ENCODE assay signal across 32 cellular contexts in genomic region chr5:121019734-121020133, GRCh38.
"Had no signal": no experiment of that assay in that cellular context is flagged by ENCODE, and none has a peak within 500 bp of the region (broad histone marks: within the 10 kb centered on the region; RNA-seq: fewer than 3 reads in every experiment).

No MANE protein-coding gene starts in this region.

- H3K27me3 ChIP-seq: adrenal gland, body of pancreas, esophagus squamous epithelium, gastroesophageal sphincter had no signal

- H3K9me3 Mint-ChIP-seq: activated B cell treated with CpG ODN at 0.5 μM for 24 hours; activated CD4-positive, alpha-beta T cell treated with anti-CD3 and anti-CD28 coated beads, Interleukin-2, amount 10 ng/mL, durations not matched to agents 24 days and 14 days; activated naive CD4-positive, alpha-beta T cell treated with anti-CD3 and anti-CD28 coated beads for 36 hours; activated naive CD4-positive, alpha-beta T cell treated with anti-CD3 and anti-CD28 coated beads, Interleukin-2, amount 50 U/mL, for 24 hours; activated T-helper 1 cell treated with anti-CD3 and anti-CD28 coated beads, Interleukin-12 subunit alpha, Interleukin-12 subunit beta, Interleukin-2, Interleukin-4 antibody, amounts not matched to agents 30 ng/mL and 10 ng/mL and 1 ng/mL, durations not matched to agents 14 hours and 24 hours and 36 hours had no signal

- H3K4me3 Mint-ChIP-seq: activated B cell treated with CpG ODN at 0.5 μM for 24 hours; activated CD4-positive, alpha-beta memory T cell treated with anti-CD3 and anti-CD28 coated beads for 36 hours; activated CD4-positive, alpha-beta T cell treated with anti-CD3 and anti-CD28 coated beads for 36 hours; activated CD4-positive, alpha-beta T cell treated with anti-CD3 and anti-CD28 coated beads, Interleukin-2, amount 10 ng/mL, durations not matched to agents 24 days and 14 days; activated CD8-positive, alpha-beta memory T cell treated with anti-CD3 and anti-CD28 coated beads, Interleukin-2, amount 10 ng/mL, durations not matched to agents 7 days and 5 days; activated CD8-positive, alpha-beta T cell treated with anti-CD3 and anti-CD28 coated beads, Interleukin-2, amount 10 ng/mL, durations not matched to agents 7 days and 5 days; activated naive CD4-positive, alpha-beta T cell treated with anti-CD3 and anti-CD28 coated beads for 36 hours; activated naive CD4-positive, alpha-beta T cell treated with anti-CD3 and anti-CD28 coated beads, Interleukin-2, amount 50 U/mL, for 24 hours; activated naive CD8-positive, alpha-beta T cell treated with anti-CD3 and anti-CD28 coated beads for 36 hours; activated naive CD8-positive, alpha-beta T cell treated with anti-CD3 and anti-CD28 coated beads, Interleukin-2, amount 50 U/mL, for 24 hours; activated T-helper 1 cell treated with anti-CD3 and anti-CD28 coated beads, Interleukin-12 subunit alpha, Interleukin-12 subunit beta, Interleukin-2, Interleukin-4 antibody, amounts not matched to agents 30 ng/mL and 10 ng/mL and 1 ng/mL, durations not matched to agents 14 hours and 24 hours and 36 hours; effector memory CD8-positive, alpha-beta T cell had no signal

- H3K36me3 Mint-ChIP-seq: activated CD4-positive, alpha-beta memory T cell treated with anti-CD3 and anti-CD28 coated beads for 36 hours; activated CD8-positive, alpha-beta memory T cell treated with anti-CD3 and anti-CD28 coated beads, Interleukin-2, amount 10 ng/mL, durations not matched to agents 7 days and 5 days; activated naive CD4-positive, alpha-beta T cell treated with anti-CD3 and anti-CD28 coated beads, Interleukin-2, amount 50 U/mL, for 24 hours; activated naive CD8-positive, alpha-beta T cell treated with anti-CD3 and anti-CD28 coated beads for 36 hours had no signal

- H3K27me3 Mint-ChIP-seq: activated B cell treated with CpG ODN at 0.5 μM for 24 hours; activated CD4-positive, alpha-beta memory T cell treated with anti-CD3 and anti-CD28 coated beads for 36 hours; activated CD4-positive, alpha-beta T cell treated with anti-CD3 and anti-CD28 coated beads for 36 hours; activated CD4-positive, alpha-beta T cell treated with anti-CD3 and anti-CD28 coated beads, Interleukin-2, amount 10 ng/mL, durations not matched to agents 24 days and 14 days; activated CD8-positive, alpha-beta memory T cell treated with anti-CD3 and anti-CD28 coated beads, Interleukin-2, amount 10 ng/mL, durations not matched to agents 7 days and 5 days; activated naive CD4-positive, alpha-beta T cell treated with anti-CD3 and anti-CD28 coated beads, Interleukin-2, amount 50 U/mL, for 24 hours; activated naive CD8-positive, alpha-beta T cell treated with anti-CD3 and anti-CD28 coated beads for 36 hours; activated naive CD8-positive, alpha-beta T cell treated with anti-CD3 and anti-CD28 coated beads, Interleukin-2, amount 50 U/mL, for 24 hours; effector memory CD8-positive, alpha-beta T cell had no signal

- ATAC-seq: activated CD4-positive, alpha-beta T cell treated with anti-CD3 and anti-CD28 coated beads for 36 hours; activated CD8-positive, alpha-beta memory T cell treated with anti-CD3 and anti-CD28 coated beads, Interleukin-2, amount 10 ng/mL, durations not matched to agents 7 days and 5 days; activated CD8-positive, alpha-beta T cell treated with anti-CD3 and anti-CD28 coated beads, Interleukin-2, amount 10 ng/mL, durations not matched to agents 7 days and 5 days; activated naive CD8-positive, alpha-beta T cell treated with anti-CD3 and anti-CD28 coated beads, Interleukin-2, amount 50 U/mL, for 24 hours; body of pancreas; effector memory CD8-positive, alpha-beta T cell; gastroesophageal sphincter; heart right ventricle had no signal

- H3K27ac ChIP-seq: adrenal gland, body of pancreas, esophagus squamous epithelium, gastroesophageal sphincter, heart right ventricle, WERI-Rb-1 had no signal

- DNase-seq: activated B cell treated with CpG ODN at 0.5 μM for 24 hours; activated CD4-positive, alpha-beta memory T cell treated with anti-CD3 and anti-CD28 coated beads for 36 hours; activated CD4-positive, alpha-beta T cell treated with anti-CD3 and anti-CD28 coated beads for 36 hours; activated CD4-positive, alpha-beta T cell treated with anti-CD3 and anti-CD28 coated beads, Interleukin-2, amount 10 ng/mL, durations not matched to agents 24 days and 14 days; activated CD4-positive, CD25-positive, alpha-beta regulatory T cell treated with anti-CD3 and anti-CD28 coated beads, Interleukin-2, amount 50 U/mL, for 72 hours; activated CD8-positive, alpha-beta memory T cell treated with anti-CD3 and anti-CD28 coated beads, Interleukin-2, amount 10 ng/mL, durations not matched to agents 7 days and 5 days; activated CD8-positive, alpha-beta memory T cell treated with anti-CD3 and anti-CD28 coated beads, Interleukin-2, amount 50 U/mL, for 4 hours; activated CD8-positive, alpha-beta T cell treated with anti-CD3 and anti-CD28 coated beads, Interleukin-2, amount 10 ng/mL, durations not matched to agents 7 days and 5 days; activated effector memory CD4-positive, alpha-beta T cell treated with anti-CD3 and anti-CD28 coated beads, Interleukin-2, amount 50 U/mL, for 16 hours; activated naive CD4-positive, alpha-beta T cell treated with anti-CD3 and anti-CD28 coated beads for 36 hours; activated naive CD8-positive, alpha-beta T cell treated with anti-CD3 and anti-CD28 coated beads for 36 hours; activated naive CD8-positive, alpha-beta T cell treated with anti-CD3 and anti-CD28 coated beads, Interleukin-2, amount 50 U/mL, for 24 hours; activated T-cell treated with anti-CD3 and anti-CD28 coated beads, Interleukin-2, amount 50 U/mL, for 1 hour; activated T-cell treated with anti-CD3 and anti-CD28 coated beads, Interleukin-2, amount 50 U/mL, for 48 hours; adrenal gland; amygdala; aorta; body of pancreas; caudate nucleus; cortex of kidney; dermis blood vessel endothelial cell; effector CD4-positive, alpha-beta T cell; effector memory CD8-positive, alpha-beta T cell; esophagus squamous epithelium; foreskin melanocyte; heart right ventricle; T1000; WERI-Rb-1 had no signal

- H3K27ac Mint-ChIP-seq: activated B cell treated with CpG ODN at 0.5 μM for 24 hours; activated CD4-positive, alpha-beta memory T cell treated with anti-CD3 and anti-CD28 coated beads for 36 hours; activated CD4-positive, alpha-beta T cell treated with anti-CD3 and anti-CD28 coated beads for 36 hours; activated CD4-positive, alpha-beta T cell treated with anti-CD3 and anti-CD28 coated beads, Interleukin-2, amount 10 ng/mL, durations not matched to agents 24 days and 14 days; activated CD8-positive, alpha-beta memory T cell treated with anti-CD3 and anti-CD28 coated beads, Interleukin-2, amount 10 ng/mL, durations not matched to agents 7 days and 5 days; activated CD8-positive, alpha-beta T cell treated with anti-CD3 and anti-CD28 coated beads, Interleukin-2, amount 10 ng/mL, durations not matched to agents 7 days and 5 days; activated naive CD4-positive, alpha-beta T cell treated with anti-CD3 and anti-CD28 coated beads for 36 hours; activated naive CD4-positive, alpha-beta T cell treated with anti-CD3 and anti-CD28 coated beads, Interleukin-2, amount 50 U/mL, for 24 hours; activated naive CD8-positive, alpha-beta T cell treated with anti-CD3 and anti-CD28 coated beads for 36 hours; activated naive CD8-positive, alpha-beta T cell treated with anti-CD3 and anti-CD28 coated beads, Interleukin-2, amount 50 U/mL, for 24 hours; activated T-helper 1 cell treated with anti-CD3 and anti-CD28 coated beads, Interleukin-12 subunit alpha, Interleukin-12 subunit beta, Interleukin-2, Interleukin-4 antibody, amounts not matched to agents 30 ng/mL and 10 ng/mL and 1 ng/mL, durations not matched to agents 14 hours and 24 hours and 36 hours; activated T-helper 2 cell treated with anti-CD3 and anti-CD28 coated beads, Interferon-gamma antibody, Interleukin-2, Interleukin-4, amounts not matched to agents 10 μg/mL and 5 μg/mL and 100 μg/mL, durations not matched to agents 14 hours and 24 hours and 36 hours; effector memory CD8-positive, alpha-beta T cell had no signal

- H3K4me1 Mint-ChIP-seq: activated B cell treated with CpG ODN at 0.5 μM for 24 hours; activated CD4-positive, alpha-beta T cell treated with anti-CD3 and anti-CD28 coated beads for 36 hours; activated CD4-positive, alpha-beta T cell treated with anti-CD3 and anti-CD28 coated beads, Interleukin-2, amount 10 ng/mL, durations not matched to agents 24 days and 14 days; activated CD8-positive, alpha-beta memory T cell treated with anti-CD3 and anti-CD28 coated beads, Interleukin-2, amount 10 ng/mL, durations not matched to agents 7 days and 5 days; activated naive CD4-positive, alpha-beta T cell treated with anti-CD3 and anti-CD28 coated beads, Interleukin-2, amount 50 U/mL, for 24 hours; activated naive CD8-positive, alpha-beta T cell treated with anti-CD3 and anti-CD28 coated beads for 36 hours; activated naive CD8-positive, alpha-beta T cell treated with anti-CD3 and anti-CD28 coated beads, Interleukin-2, amount 50 U/mL, for 24 hours had no signal

- H3K9me3 ChIP-seq: adrenal gland, body of pancreas, esophagus squamous epithelium, gastroesophageal sphincter, heart right ventricle had no signal

- H3K4me3 ChIP-seq: adrenal gland, body of pancreas, esophagus squamous epithelium, gastroesophageal sphincter, heart right ventricle had no signal

- H3K4me1 ChIP-seq: adrenal gland, esophagus squamous epithelium, gastroesophageal sphincter, heart right ventricle had no signal

- H3K36me3 ChIP-seq: adrenal gland, esophagus squamous epithelium, gastroesophageal sphincter, heart right ventricle, WERI-Rb-1 had no signal
